Comparison of ENCODE assay signal across 8 cellular contexts in the genomic region with DNA sequence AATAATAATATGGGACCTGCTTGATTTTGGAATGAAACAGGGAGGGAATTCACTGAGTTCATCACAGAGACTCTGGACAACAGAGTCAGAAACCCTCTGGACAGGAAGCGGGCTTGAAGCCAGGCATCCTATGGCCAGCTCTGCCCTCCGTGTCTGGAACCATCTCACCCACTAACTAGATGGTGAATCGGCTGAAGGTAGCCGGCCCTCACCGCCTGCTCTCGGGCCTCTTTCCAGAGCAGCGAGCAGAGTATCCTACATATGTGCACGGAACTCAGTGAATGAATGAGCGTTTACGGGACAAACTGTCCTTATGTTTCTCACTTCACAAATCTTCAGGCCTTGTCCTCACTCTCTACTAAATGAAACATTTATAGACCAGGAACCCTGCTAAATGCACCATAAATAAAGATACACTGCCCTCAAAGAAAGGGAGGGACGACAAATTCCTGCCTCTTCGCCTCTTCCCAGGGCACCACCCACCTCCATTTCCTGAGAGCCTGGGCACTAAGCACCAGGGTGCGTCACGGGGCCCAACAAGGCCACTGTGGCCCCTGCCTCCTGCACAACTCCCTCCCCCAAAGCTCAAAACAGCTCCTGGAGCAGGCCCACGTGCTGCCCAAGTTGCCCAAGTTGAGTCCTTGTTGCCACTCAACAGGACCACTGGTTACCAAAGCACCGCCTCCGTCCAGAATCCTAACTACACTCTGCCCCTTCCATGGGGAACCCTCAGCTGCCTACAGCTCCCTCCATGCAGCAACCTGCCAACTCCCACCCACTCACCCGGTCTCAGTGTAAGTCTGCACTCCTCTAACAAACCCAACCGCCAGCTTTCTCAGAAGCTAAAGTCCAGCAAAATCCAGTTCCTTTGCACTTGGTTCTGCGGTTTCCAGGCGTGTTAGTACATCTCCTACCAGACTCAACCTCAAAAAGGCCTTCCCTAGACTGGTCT. TPM values are rescaled to one million over a fixed set of nuclear protein-coding genes. Genes with fewer than 3 reads are reported as not detected.
DNase-seq lines count a peak whose midpoint lies in the region; ATAC-seq, FAIRE-seq and TF ChIP-seq lines count a peak whose summit lies in the region.

No MANE protein-coding gene starts in this region.

- no peaks in the 10 kb centered on the region for H3K9me3 ChIP-seq in A549
- H3K9me3 ChIP-seq in HUES48 (ENCODE audit: control insufficient read depth, insufficient read depth, low read length): no peaks in the 10 kb centered on the region
- H3K9me3 ChIP-seq in adipocyte (ENCODE audit: control insufficient read depth, low read length): no peaks in the 10 kb centered on the region

- in situ Hi-C loops in GM13977 (cut with MboI; ENCODE audit: low pct_unique_long_range_greater_than_20kb, low sequenced_read_pairs, unreplicated experiment): loop anchor here (25.0 kb wide), 1 partner anchor 112 kb away; no protein-coding TSS in a partner anchor

- H3K9ac ChIP-seq in HUES48 (ENCODE audit: low read depth, low read length): no peak overlapping the region
- peak overlapping the region; percentile 80 for H3K9ac ChIP-seq in adipocyte (ENCODE audit: low read length)

- WGBS in A549 (ENCODE audit: missing lambda C conversion rate): 11% methylated on average over 21 of the region's 21 CpGs
- WGBS in lower leg skin, 2 donors: 75 to 82% methylated on average over 21 of the region's 21 CpGs

- peaks cover 60% of the 10 kb centered on the region for H3K4me1 ChIP-seq in A549
- H3K4me1 ChIP-seq in HUES48 (ENCODE audit: control insufficient read depth, insufficient read depth, low read length): peaks cover 64% of the 10 kb centered on the region
- H3K4me1 ChIP-seq in adipocyte (ENCODE audit: control insufficient read depth, insufficient read depth, low read length): peaks cover 27% of the 10 kb centered on the region

- TF ChIP-seq CTCF in A549 (IDR thresholded peaks at IDR 0.05) (no peak), lower leg skin (IDR thresholded peaks at IDR 0.05) (no peak), GM13977 (IDR thresholded peaks at IDR 0.05; ENCODE audit: extremely low read depth, insufficient read depth, missing control alignments) (no peak)

- peaks cover 13% of the 10 kb centered on the region for H3K27me3 ChIP-seq in HUES48 (ENCODE audit: control insufficient read depth, insufficient read depth, low read length)
- H3K27me3 ChIP-seq in adipocyte (replicated peaks; ENCODE audit: control insufficient read depth, insufficient read depth, low read length): no peaks in the 10 kb centered on the region

- peak overlapping the region; percentile 89 for H3K4me2 ChIP-seq in A549

- TF ChIP-seq POLR2A in A549 (IDR thresholded peaks at IDR 0.05; ENCODE audit: low read length): no peak
- no peak for TF ChIP-seq POLR2A in lower leg skin (IDR thresholded peaks at IDR 0.05)

- DNase-seq in A549 (ENCODE audit: low read depth in 1 of 2, low spot score in 1 of 2) (peak; percentile 41 to 79), adipocyte (ENCODE audit: low read depth) (peak; percentile 14), lower leg skin (ENCODE audit: low spot score in 2 of 2) (no peak), urothelium cell line (ENCODE audit: low spot score) (no peak), GM13977 (ENCODE audit: low spot score) (no peak), HPDE6-E6E7 (ENCODE audit: extremely low spot score) (no peak)

- TF ChIP-seq EP300 in A549 (IDR thresholded peaks at IDR 0.05): no peak

- POLR2A ChIA-PET in A549 (lab: Yijun Ruan, JAX): interaction anchor here (1.0 to 5.0 kb wide), 8 partner anchors 11 to 147 kb away, joined by 3 to 26 read pairs (median 11); a partner anchor contains a TSS

- peak overlapping the region; percentile 85 for H3K4me3 ChIP-seq in A549
- peak overlapping the region; percentile 74 for H3K4me3 ChIP-seq in HUES48 (ENCODE audit: low read depth, low read length)
- peak overlapping the region; percentile 85 for H3K4me3 ChIP-seq in adipocyte (ENCODE audit: low read length)
- peak overlapping the region; percentile 71 for H3K4me3 ChIP-seq in lower leg skin (ENCODE audit: low read depth, poor library complexity, severe bottlenecking)

- intact Hi-C loops in lower leg skin (cut with DNase I; ENCODE audit: low total_unique reads): loop anchor here (5.0 kb wide), 2 partner anchors 112 to 137 kb away; no protein-coding TSS in a partner anchor

- ATAC-seq in A549: peak; percentile 15 to 63; a peak in 3 of 6 replicates
- no peak for ATAC-seq in GM19452 (IDR thresholded peaks at IDR 0.05; ENCODE audit: unreplicated experiment)

- H3K27ac ChIP-seq in A549 (peak overlapping the region; percentile 86 to 98), HUES48 (ENCODE audit: low read depth, low read length) (no peak overlapping the region)

- FAIRE-seq in A549 (lab: Jason Lieb, UNC): no peak
- FAIRE-seq in urothelium cell line (lab: Jason Lieb, UNC): peak; percentile 9

- TF ChIP-seq RAD21 in A549 (conservative IDR thresholded peaks at IDR 0.05 in 1 of 2, IDR thresholded peaks at IDR 0.05 in 1 of 2): no peak; a peak in 1 of 5 replicates

- CTCF ChIA-PET in A549 (lab: Yijun Ruan, JAX): interaction anchor here (0.7 to 7.5 kb wide), 18 partner anchors 10 to 138 kb away, joined by 3 to 136 read pairs (median 4); no protein-coding TSS in a partner anchor

- H3K36me3 ChIP-seq in HUES48 (ENCODE audit: control insufficient read depth, insufficient read depth, low read length) (no peaks in the 10 kb centered on the region), adipocyte (ENCODE audit: control insufficient read depth, insufficient read depth, low read length, severe bottlenecking) (no peaks in the 10 kb centered on the region)

TF ChIP-seq in A549, 52 proteins besides CTCF, POLR2A, EP300 and RAD21:
- TF ChIP-seq, protein P1, sequence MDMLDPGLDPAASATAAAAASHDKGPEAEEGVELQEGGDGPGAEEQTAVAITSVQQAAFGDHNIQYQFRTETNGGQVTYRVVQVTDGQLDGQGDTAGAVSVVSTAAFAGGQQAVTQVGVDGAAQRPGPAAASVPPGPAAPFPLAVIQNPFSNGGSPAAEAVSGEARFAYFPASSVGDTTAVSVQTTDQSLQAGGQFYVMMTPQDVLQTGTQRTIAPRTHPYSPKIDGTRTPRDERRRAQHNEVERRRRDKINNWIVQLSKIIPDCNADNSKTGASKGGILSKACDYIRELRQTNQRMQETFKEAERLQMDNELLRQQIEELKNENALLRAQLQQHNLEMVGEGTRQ (IDR thresholded peaks at IDR 0.05): peak; percentile 75
- TF ChIP-seq ZNF302 (CRISPR knock-in tag; IDR thresholded peaks at IDR 0.05) (no peak), MYC (IDR thresholded peaks at IDR 0.05; ENCODE audit: borderline replicate concordance, low read length) (peak; percentile 61; the same call in 1 of the 2 replicates), MAZ (IDR thresholded peaks at IDR 0.05; ENCODE audit: borderline replicate concordance, low read depth, low read length) (no peak), HOXB5 (CRISPR knock-in tag; IDR thresholded peaks at IDR 0.05) (no peak), JUN (IDR thresholded peaks at IDR 0.05) (peak in 1 of 2 experiments; percentile 19; a peak in 1 of 5 replicates), SMC3 (IDR thresholded peaks at IDR 0.05) (peak; percentile 24; the same call in 1 of the 3 replicates)
- TF ChIP-seq, protein P2, sequence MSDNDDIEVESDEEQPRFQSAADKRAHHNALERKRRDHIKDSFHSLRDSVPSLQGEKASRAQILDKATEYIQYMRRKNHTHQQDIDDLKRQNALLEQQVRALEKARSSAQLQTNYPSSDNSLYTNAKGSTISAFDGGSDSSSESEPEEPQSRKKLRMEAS (IDR thresholded peaks at IDR 0.05): peak; percentile 87

RNA-seq across cellular contexts. Expression of a gene that starts 1.7 kb away (rescaled TPM):
- polyA plus RNA-seq in A549 (2011; rRNA removed) (107 and 119 TPM in 2 replicates), A549 (2017; fragmentation: RNase III; extraction: RNeasy Plus Mini Kit Qiagen cat#74134 plus additional on column Dnase treatment) (30.0 to 40.3 TPM (median 35.3 TPM) in 3 replicates)
- polyA plus RNA-seq in A549 (2012; cell fraction: cytosol; rRNA removed): 46.3 and 54.9 TPM in 2 replicates
- polyA plus RNA-seq in A549 (2012; cell fraction: nucleus; rRNA removed): 250 and 339 TPM in 2 replicates
- 132 and 139 TPM in 2 replicates for polyA minus RNA-seq in A549 (2011; rRNA and poly(A)+ RNA removed)
- 100 to 1,000 TPM in 1 of 4 donors, 10 to 100 TPM in 3; 29.4 to 102 (median 46.1) TPM for total RNA-seq in lower leg skin

Comparison
In these comparisons a context has a peak if more than half of its experiments do, and no peak if none do; other contexts are left out.
1. DNase-seq: peak in A549 (2 of 2) and adipocyte (single experiment); none in lower leg skin (0 of 2), urothelium cell line (single experiment), GM13977 (single experiment) and HPDE6-E6E7 (single experiment).
2. Peak in every context shown above with its lines, with median percentiles within 50 percentile points of each other: H3K4me3 ChIP-seq.